Comparison of ENCODE assay signal across 1 cellular context in the genomic region with DNA sequence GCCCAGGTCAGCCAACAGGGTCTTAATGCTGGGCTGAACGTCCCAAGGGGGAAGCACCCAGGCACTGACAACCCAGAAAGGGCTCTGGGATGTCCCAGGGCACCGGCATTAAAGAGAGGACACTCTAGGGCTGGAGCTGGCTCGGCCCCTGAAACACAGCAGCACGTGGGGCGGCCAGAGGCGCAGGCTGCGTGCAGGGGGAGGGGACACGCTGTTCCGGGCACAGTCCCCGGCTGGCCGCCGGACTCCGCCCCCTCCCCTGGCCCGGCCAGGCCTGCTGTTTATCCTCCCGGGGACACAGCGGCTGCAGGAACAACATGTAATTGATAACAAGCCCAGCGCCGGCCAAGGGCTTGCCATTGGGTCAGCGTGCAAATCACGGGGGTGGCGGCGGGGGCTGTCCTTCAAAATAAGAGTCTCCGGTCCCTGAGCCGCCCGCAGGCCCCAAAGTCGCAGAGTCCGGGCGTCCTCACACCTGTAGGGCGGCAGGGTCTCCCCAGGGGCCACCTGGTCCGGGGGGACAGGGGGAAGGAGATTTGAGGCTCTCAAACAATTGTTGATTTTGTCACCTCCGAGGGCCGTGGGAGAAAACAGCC.
A peak's percentile ranks its signal among the peaks of the same experiment; 100 is the strongest.
TF ChIP-seq lines count a peak whose summit lies in the region.

No MANE protein-coding gene starts in this region.

TF ChIP-seq in liver, 16 proteins besides CTCF, POLR2A, EP300 and RAD21 (continued from another document):
- TF ChIP-seq, protein P1, sequence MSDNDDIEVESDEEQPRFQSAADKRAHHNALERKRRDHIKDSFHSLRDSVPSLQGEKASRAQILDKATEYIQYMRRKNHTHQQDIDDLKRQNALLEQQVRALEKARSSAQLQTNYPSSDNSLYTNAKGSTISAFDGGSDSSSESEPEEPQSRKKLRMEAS (IDR thresholded peaks at IDR 0.05): peak; percentile 87
- peak; percentile 76 for TF ChIP-seq NR2F2 (IDR thresholded peaks at IDR 0.05)
TF ChIP-seq in liver: peak in this region for 16.
